In genomic region chr17:61385091-61385868, GRCh38 we compare ENCODE assay signal across 19 cellular contexts. TPM values are rescaled to one million over a fixed set of nuclear protein-coding genes. Genes with fewer than 3 reads are reported as not detected.
DNase-seq lines count a peak whose midpoint lies in the region; ATAC-seq, FAIRE-seq and TF ChIP-seq lines count a peak whose summit lies in the region.
"Had no signal": no experiment of that assay in that cellular context is flagged by ENCODE, and none has a peak within 500 bp of the region (broad histone marks: within the 10 kb centered on the region; RNA-seq: fewer than 3 reads in every experiment).

No MANE protein-coding gene starts in this region.

- H3K18ac ChIP-seq in neuronal stem cell (ENCODE audit: low read length) = peak overlapping the region; percentile 84

- peaks cover 1% of the 10 kb centered on the region for H3K79me1 ChIP-seq in neuronal stem cell (ENCODE audit: low read depth, low read length)

- H3K4me1 ChIP-seq in HEK293 (ENCODE audit: control insufficient read depth, insufficient read depth, low read length) = no peaks in the 10 kb centered on the region; the same call in 1 of the 2 replicates
- H3K4me1 ChIP-seq in kidney (ENCODE audit: control insufficient read depth in 1 of 2, insufficient read depth in 1 of 2, low read depth in 1 of 2, low read length in 2 of 2) = peaks cover 8 to 13% of the 10 kb centered on the region in 2 donors
- peaks cover 0 to 10% of the 10 kb centered on the region in 2 donors for H3K4me1 ChIP-seq in neuronal stem cell (ENCODE audit: control insufficient read depth in 2 of 2, insufficient read depth in 1 of 2, low read depth in 1 of 2, low read length in 2 of 2)

- intact Hi-C loops in kidney (cut with DNase I) = no loop called here

- peak overlapping the region; percentile 77 for H2BK120ac ChIP-seq in neuronal stem cell (ENCODE audit: low read depth, low read length)

- no peak overlapping the region for H3K4me2 ChIP-seq in neuronal stem cell (ENCODE audit: insufficient read depth, low read length, poor library complexity, severe bottlenecking)

- FAIRE-seq in kidney (lab: Jason Lieb, UNC) = no peak
- no peak for FAIRE-seq in HTR-8/SVneo (lab: Jason Lieb, UNC)
- FAIRE-seq: A204.1, GM12891, RCC 7860 had no signal

- H3K4ac ChIP-seq in neuronal stem cell (ENCODE audit: low read length) = no peak overlapping the region

- no peak overlapping the region for H2BK15ac ChIP-seq in neuronal stem cell (ENCODE audit: low read length)

- H2BK5ac ChIP-seq in neuronal stem cell (ENCODE audit: low read length) = no peak overlapping the region

- H2AK5ac ChIP-seq in neuronal stem cell (ENCODE audit: low read depth, low read length) = peak overlapping the region; percentile 58

- H3K27me3 ChIP-seq in WERI-Rb-1 (ENCODE audit: insufficient read depth, low read depth, severe bottlenecking) (no peaks in the 10 kb centered on the region), neuronal stem cell (ENCODE audit: control insufficient read depth in 3 of 3, insufficient read depth in 3 of 3, low read depth in 1 of 3, low read length in 3 of 3) (peaks cover 0 to 2% (median 0%) of the 10 kb centered on the region in 3 experiments)

- H3K9ac ChIP-seq in kidney (ENCODE audit: low read length in 2 of 2) (no peak overlapping the region), neuronal stem cell (ENCODE audit: low read depth, low read length, poor library complexity) (peak overlapping the region; percentile 35)

- H3K9me3 ChIP-seq in HEK293 (ENCODE audit: control insufficient read depth, insufficient read depth, low read depth, low read length) (no peaks in the 10 kb centered on the region), WERI-Rb-1 (ENCODE audit: severe bottlenecking) (no peaks in the 10 kb centered on the region), kidney (ENCODE audit: control insufficient read depth in 1 of 2, low read length in 2 of 2) (no peaks in the 10 kb centered on the region), neuronal stem cell (replicated peaks in 1 of 2; ENCODE audit: control insufficient read depth in 2 of 2, insufficient read depth in 1 of 2, low read depth in 1 of 2, low read length in 2 of 2) (no peaks in the 10 kb centered on the region)
- H3K9me3 ChIP-seq: Caco-2 had no signal

- WGBS in neuronal stem cell (ENCODE audit: extremely low coverage in 2 of 2, insufficient read length in 2 of 2, insufficient replicate concordance in 1 of 2), 2 donors = no CpG with 5 or more reads among the region's 18 CpGs

- H4K8ac ChIP-seq in neuronal stem cell (ENCODE audit: low read depth, low read length) = no peak overlapping the region

- no peak overlapping the region for H2AFZ ChIP-seq in neuronal stem cell (ENCODE audit: low read length)

- H3K4me3 ChIP-seq in HEK293 (ENCODE audit: low read depth, low read length) = no peak overlapping the region
- no peak overlapping the region for H3K4me3 ChIP-seq in WERI-Rb-1 (ENCODE audit: low read depth, low read length)
- H3K4me3 ChIP-seq in kidney (ENCODE audit: low read length in 2 of 2) = no peak overlapping the region
- no peak overlapping the region for H3K4me3 ChIP-seq in neuronal stem cell (ENCODE audit: low read length in 2 of 2)
- H3K4me3 ChIP-seq: SK-N-MC had no signal

- no peak for TF ChIP-seq CTCF in HEK293 (tag by site-specific recombination; IDR thresholded peaks at IDR 0.05)
- TF ChIP-seq CTCF in WERI-Rb-1 (IDR thresholded peaks at IDR 0.05; ENCODE audit: low read depth, low read length) = no peak
- no peak for TF ChIP-seq CTCF in kidney (IDR thresholded peaks at IDR 0.05; ENCODE audit: borderline replicate concordance, extremely low read depth, insufficient read depth)

- H2BK12ac ChIP-seq in neuronal stem cell (ENCODE audit: low read length) = no peak overlapping the region

- ATAC-seq in HG02852 (IDR thresholded peaks at IDR 0.05; ENCODE audit: unreplicated experiment) (no peak), GM19395 (IDR thresholded peaks at IDR 0.05; ENCODE audit: unreplicated experiment) (no peak)
- ATAC-seq in stimulated activated naive CD8-positive, alpha-beta T cell treated with anti-CD3 and anti-CD28 coated beads, Interleukin-15, Interleukin-2, amounts not matched to agents 100 U/mL and 50 U/mL, for 24 hours = no peak

- H3K27ac ChIP-seq in HEK293 (ENCODE audit: extremely low read depth, low read depth, low read length) (no peak overlapping the region), WERI-Rb-1 (peak overlapping the region; percentile 65), kidney (ENCODE audit: low read depth in 2 of 2, low read length in 2 of 2) (no peak overlapping the region), neuronal stem cell (replicated peaks; ENCODE audit: low read length) (no peak overlapping the region)
- H3K27ac ChIP-seq: SK-N-MC had no signal

- DNase-seq in WERI-Rb-1 (no peak), kidney (peak; percentile 58), neuronal stem cell (ENCODE audit: low spot score) (no peak), HTR-8/SVneo (ENCODE audit: insufficient read length, low spot score) (no peak)
- DNase-seq in stimulated activated naive CD8-positive, alpha-beta T cell treated with anti-CD3 and anti-CD28 coated beads, Interleukin-15, Interleukin-2, amounts not matched to agents 100 U/mL and 50 U/mL, for 24 hours = no peak
- DNase-seq: Caco-2; CD4-positive, alpha-beta T cell; DMS153; EL; HFFc6; NCI-H1105; NCI-H2081 treated with DMSO at 0.1 percent for 48 hours had no signal

- H3K36me3 ChIP-seq in HEK293 (ENCODE audit: control insufficient read depth in 2 of 2, insufficient read depth in 1 of 2, low read length in 2 of 2) (no peaks in the 10 kb centered on the region), WERI-Rb-1 (no peaks in the 10 kb centered on the region), kidney (ENCODE audit: control insufficient read depth in 1 of 2, insufficient read depth in 2 of 2, low read length in 2 of 2) (no peaks in the 10 kb centered on the region), neuronal stem cell (replicated peaks in 1 of 2; ENCODE audit: control insufficient read depth in 2 of 2, insufficient read depth in 2 of 2, low read length in 2 of 2) (no peaks in the 10 kb centered on the region)

- peak overlapping the region; percentile 31 for H3K14ac ChIP-seq in neuronal stem cell (ENCODE audit: low read length)

- POLR2A ChIA-PET in HEK293 (lab: Yijun Ruan, JAX) = no interaction called here

- H4K91ac ChIP-seq in neuronal stem cell (ENCODE audit: low read depth, low read length, poor library complexity) = no peak overlapping the region

- CTCF ChIA-PET in HEK293 (lab: Yijun Ruan, JAX) = interaction anchor here (0.6 to 0.7 kb wide), 3 partner anchors 9 to 41 kb away, joined by 3 to 6 read pairs (median 3); no protein-coding TSS in a partner anchor

- no peak overlapping the region for H3K23ac ChIP-seq in neuronal stem cell (ENCODE audit: low read depth, low read length, poor library complexity)

TF ChIP-seq in HEK293, 187 proteins besides CTCF, POLR2A, EP300 and RAD21:
- TF ChIP-seq ZNF660 (tag by site-specific recombination; IDR thresholded peaks at IDR 0.05) = no peak
- TF ChIP-seq, protein P1, sequence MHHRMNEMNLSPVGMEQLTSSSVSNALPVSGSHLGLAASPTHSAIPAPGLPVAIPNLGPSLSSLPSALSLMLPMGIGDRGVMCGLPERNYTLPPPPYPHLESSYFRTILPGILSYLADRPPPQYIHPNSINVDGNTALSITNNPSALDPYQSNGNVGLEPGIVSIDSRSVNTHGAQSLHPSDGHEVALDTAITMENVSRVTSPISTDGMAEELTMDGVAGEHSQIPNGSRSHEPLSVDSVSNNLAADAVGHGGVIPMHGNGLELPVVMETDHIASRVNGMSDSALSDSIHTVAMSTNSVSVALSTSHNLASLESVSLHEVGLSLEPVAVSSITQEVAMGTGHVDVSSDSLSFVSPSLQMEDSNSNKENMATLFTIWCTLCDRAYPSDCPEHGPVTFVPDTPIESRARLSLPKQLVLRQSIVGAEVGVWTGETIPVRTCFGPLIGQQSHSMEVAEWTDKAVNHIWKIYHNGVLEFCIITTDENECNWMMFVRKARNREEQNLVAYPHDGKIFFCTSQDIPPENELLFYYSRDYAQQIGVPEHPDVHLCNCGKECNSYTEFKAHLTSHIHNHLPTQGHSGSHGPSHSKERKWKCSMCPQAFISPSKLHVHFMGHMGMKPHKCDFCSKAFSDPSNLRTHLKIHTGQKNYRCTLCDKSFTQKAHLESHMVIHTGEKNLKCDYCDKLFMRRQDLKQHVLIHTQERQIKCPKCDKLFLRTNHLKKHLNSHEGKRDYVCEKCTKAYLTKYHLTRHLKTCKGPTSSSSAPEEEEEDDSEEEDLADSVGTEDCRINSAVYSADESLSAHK (tag by site-specific recombination; IDR thresholded peaks at IDR 0.05) = no peak
- TF ChIP-seq ZNF658 (tag by site-specific recombination; IDR thresholded peaks at IDR 0.05) = no peak
- no peak for TF ChIP-seq ZNF423 (tag by site-specific recombination; IDR thresholded peaks at IDR 0.05)
- TF ChIP-seq ZIC2 (tag by site-specific recombination; IDR thresholded peaks at IDR 0.05) = peak; percentile 75
- TF ChIP-seq ZNF223 (tag by site-specific recombination; IDR thresholded peaks at IDR 0.05) = peak; percentile 66; the same call in 1 of the 2 replicates
- no peak for TF ChIP-seq ZNF214 (tag by site-specific recombination; IDR thresholded peaks at IDR 0.05; ENCODE audit: borderline replicate concordance)
- TF ChIP-seq ZFP37 (tag by site-specific recombination; IDR thresholded peaks at IDR 0.05) = no peak
TF ChIP-seq in HEK293: peak in this region for 2.

RNA-seq across cellular contexts. Expression of gene TBX2, which starts 14.4 kb away (rescaled TPM):
- total RNA-seq in kidney = 66.4 TPM
- 122 TPM for polyA plus RNA-seq in kidney (ENCODE audit: insufficient read depth, low read depth, low replicate concordance)
- not detected for polyA plus RNA-seq in neuronal stem cell (2013, experiment 1 of 2)
- polyA plus RNA-seq in neuronal stem cell (2013, experiment 2 of 2) = not detected
